In the genomic region with DNA sequence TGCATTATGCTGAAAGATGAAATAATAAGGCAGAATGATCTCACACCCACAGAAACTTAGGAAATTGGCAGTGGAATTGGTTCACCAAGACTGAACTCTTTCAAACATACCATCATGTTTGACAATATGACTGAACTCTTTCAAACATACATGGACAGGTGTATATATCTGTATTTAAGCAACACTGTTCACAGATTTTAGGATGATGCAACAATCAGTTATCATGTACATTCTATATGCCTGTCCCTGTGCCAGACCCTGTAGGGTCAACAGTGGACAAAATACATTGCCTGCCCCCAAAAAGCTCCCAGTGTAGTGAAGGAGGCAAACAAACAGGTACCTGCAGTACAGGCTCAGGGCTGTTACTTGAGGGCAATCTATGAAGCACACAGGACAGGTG, we compare ENCODE assay signal across 23 cellular contexts.
"Had no signal": no experiment of that assay in that cellular context is flagged by ENCODE, and none has a peak within 500 bp of the region (broad histone marks: within the 10 kb centered on the region; RNA-seq: fewer than 3 reads in every experiment).

No MANE protein-coding gene starts in this region.

- FAIRE-seq: colon, keratinocyte, urothelium cell line had no signal

- H3K9me3 Mint-ChIP-seq: nephron progenitor cell had no signal

- DNase-seq: dorsolateral prefrontal cortex; effector CD4-positive, alpha-beta T cell; foreskin melanocyte; hypothalamus; left ventricle myocardium superior; lower lobe of right lung; naive thymus-derived CD8-positive, alpha-beta T cell; nephron progenitor cell; nucleus accumbens; spleen; stimulated activated CD4-positive, alpha-beta T cell treated with anti-CD3 and anti-CD28 coated beads, Interleukin-4, amount 100 ng/mL, for 4 hours; stimulated activated naive CD4-positive, alpha-beta T cell; upper lobe of left lung had no signal

- H3K27me3 ChIP-seq: dorsolateral prefrontal cortex, right atrium auricular region, upper lobe of left lung had no signal

- H3K9me3 ChIP-seq: lower lobe of right lung, prostate gland, right atrium auricular region, spleen, thoracic aorta, tibial nerve, upper lobe of left lung had no signal

- ATAC-seq: esophagus mucosa; left ventricle myocardium superior; lower lobe of right lung; naive thymus-derived CD8-positive, alpha-beta T cell had no signal

- H3K27ac Mint-ChIP-seq: nephron progenitor cell had no signal

- H3K4me3 ChIP-seq: dorsolateral prefrontal cortex, lower lobe of right lung, prostate gland, right atrium auricular region, skin epidermis, spleen, thoracic aorta, tibial nerve, upper lobe of left lung had no signal

- H3K27ac ChIP-seq: epithelial cell of prostate, lower lobe of right lung, prostate gland, right atrium auricular region, skin epidermis, spleen, thoracic aorta, tibial nerve, upper lobe of left lung had no signal

- H3K4me3 Mint-ChIP-seq: naive thymus-derived CD8-positive, alpha-beta T cell; nephron progenitor cell had no signal

- H3K36me3 ChIP-seq: lower lobe of right lung, prostate gland, right atrium auricular region, spleen, thoracic aorta, tibial nerve, upper lobe of left lung had no signal
